In genomic region chr9:113220467-113221002, GRCh38 we compare ENCODE assay signal across 9 cellular contexts. TPM values are rescaled to one million over a fixed set of nuclear protein-coding genes. Genes with fewer than 3 reads are reported as not detected.
DNase-seq lines count a peak whose midpoint lies in the region; FAIRE-seq and TF ChIP-seq lines count a peak whose summit lies in the region.
"Had no signal": no experiment of that assay in that cellular context is flagged by ENCODE, and none has a peak within 500 bp of the region (broad histone marks: within the 10 kb centered on the region; RNA-seq: fewer than 3 reads in every experiment).

No MANE protein-coding gene starts in this region.

- peak overlapping the region; percentile 79 to 91 (median 84) for H3K27ac ChIP-seq in Peyer's patch
- H3K27ac ChIP-seq in endothelial cell of umbilical vein (ENCODE audit: insufficient read depth, low read depth, low read length): peak overlapping the region; percentile 65

- H3K4me3 ChIP-seq in Peyer's patch (peak overlapping the region; percentile 59 to 70 (median 66)), endothelial cell of umbilical vein (replicated peaks in 1 of 3; ENCODE audit: insufficient read depth in 1 of 3, low read depth in 1 of 3, low read length in 3 of 3) (peak overlapping the region; percentile 70 to 94 (median 89))

- TF ChIP-seq CTCF in Peyer's patch (IDR thresholded peaks at IDR 0.05): no peak
- no peak for TF ChIP-seq CTCF in endothelial cell of umbilical vein (IDR thresholded peaks at IDR 0.05; ENCODE audit: extremely low read depth in 1 of 2, insufficient read depth in 1 of 2, low read depth in 1 of 2, low read length in 2 of 2)
- no peak for TF ChIP-seq CTCF in osteocyte (IDR thresholded peaks at IDR 0.05)

- POLR2A ChIA-PET in endothelial cell of umbilical vein (lab: Charles Lee): interaction anchor here (0.6 to 1.4 kb wide), 3 partner anchors 55 to 893 kb away, joined by 3 to 5 read pairs (median 3); partner anchors contain the start of genes CDC26 and PRPF4

- H3K9me3 Mint-ChIP-seq in osteocyte (ENCODE audit: unreplicated experiment): no peaks in the 10 kb centered on the region

- DNase-seq in NCI-H2081 (lab: John Stamatoyannopoulos, UW): peak; percentile 7 to 8
- DNase-seq in NCI-H2081 treated with DMSO at 0.1 percent for 48 hours (lab: John Stamatoyannopoulos, UW): no peak
- no peak for DNase-seq in Peyer's patch
- no peak for DNase-seq in endothelial cell of umbilical vein (ENCODE audit: low read depth, low spot score)
- no peak for DNase-seq in osteocyte (ENCODE audit: extremely low spot score, unreplicated experiment)
- DNase-seq in middle frontal gyrus (ENCODE audit: extremely low spot score, low spot score): no peak
- DNase-seq in epidermal melanocyte (ENCODE audit: insufficient read length, low spot score): no peak
- no peak for DNase-seq in NCI-H187 (lab: John Stamatoyannopoulos, UW)

- peak overlapping the region; percentile 95 for H3K9ac ChIP-seq in endothelial cell of umbilical vein (replicated peaks; ENCODE audit: extremely low read depth, insufficient read depth, low read length)

- peaks cover 0 to 7% (median 0%) of the 10 kb centered on the region in 3 donors for H3K36me3 ChIP-seq in Peyer's patch
- H3K36me3 ChIP-seq in endothelial cell of umbilical vein (ENCODE audit: control insufficient read depth in 2 of 2, extremely low read depth in 1 of 2, insufficient read depth in 2 of 2, low read length in 2 of 2): no peaks in the 10 kb centered on the region

- TSS peak; percentile 60 for BruUV-seq in endothelial cell of umbilical vein (replicated peaks; lab: Mats Ljungman, UMichigan)

- peaks cover 56% of the 10 kb centered on the region for H3K79me2 ChIP-seq in endothelial cell of umbilical vein (ENCODE audit: control insufficient read depth, insufficient read depth, low read length)

- intact Hi-C loops in endothelial cell of umbilical vein (cut with micrococcal nuclease): loop anchor here (1.0 kb wide), 1 partner anchor 55 kb away; the partner anchor contains the start of genes CDC26 and PRPF4

- CTCF ChIA-PET in endothelial cell of umbilical vein (lab: Charles Lee): interaction anchor here (0.8 to 2.4 kb wide), 5 partner anchors 13 to 888 kb away, joined by 3 to 16 read pairs (median 4); partner anchors contain the start of genes CDC26 and PRPF4

- H4K20me1 ChIP-seq in endothelial cell of umbilical vein (replicated peaks; ENCODE audit: control insufficient read depth, extremely low read depth, insufficient read depth, low read length): no peaks in the 10 kb centered on the region

- TF ChIP-seq POLR2A in Peyer's patch (IDR thresholded peaks at IDR 0.05) (no peak), endothelial cell of umbilical vein (IDR thresholded peaks at IDR 0.05; ENCODE audit: low read depth, low read length) (no peak)

- peaks cover 9% of the 10 kb centered on the region for H3K36me3 Mint-ChIP-seq in osteocyte (ENCODE audit: unreplicated experiment)

- H3K27me3 Mint-ChIP-seq in osteocyte (ENCODE audit: unreplicated experiment): no peaks in the 10 kb centered on the region

- dilution Hi-C loops in endothelial cell of umbilical vein (cut with MboI; ENCODE audit: extremely low pct_ligation_motif_present, low sequenced_read_pairs): no loop called here

- H3K4me1 ChIP-seq in Peyer's patch (peaks cover 0 to 39% (median 10%) of the 10 kb centered on the region in 4 donors), endothelial cell of umbilical vein (ENCODE audit: control insufficient read depth, extremely low read depth, insufficient read depth, low read length) (peaks cover 21% of the 10 kb centered on the region)

- peaks cover 39% of the 10 kb centered on the region for H3K4me1 Mint-ChIP-seq in osteocyte (ENCODE audit: unreplicated experiment)

- peak overlapping the region; percentile 95 for H2AFZ ChIP-seq in endothelial cell of umbilical vein (ENCODE audit: low read depth, low read length)

- FAIRE-seq in endothelial cell of umbilical vein (lab: Jason Lieb, UNC): peak; percentile 43
- FAIRE-seq: colon had no signal

- H3K27me3 ChIP-seq in Peyer's patch (no peaks in the 10 kb centered on the region), endothelial cell of umbilical vein (ENCODE audit: control insufficient read depth in 2 of 2, insufficient read depth in 2 of 2, low read length in 2 of 2) (no peaks in the 10 kb centered on the region)

- H3K27ac Mint-ChIP-seq in osteocyte (ENCODE audit: unreplicated experiment): peak overlapping the region; percentile 98

- no peaks in the 10 kb centered on the region for H3K9me1 ChIP-seq in endothelial cell of umbilical vein (replicated peaks; ENCODE audit: control insufficient read depth, extremely low read depth, insufficient read depth, low read length)

- peak overlapping the region; percentile 88 for H3K4me2 ChIP-seq in endothelial cell of umbilical vein (ENCODE audit: insufficient read depth, low read length)

- H3K9me3 ChIP-seq in Peyer's patch: no peaks in the 10 kb centered on the region
- no peaks in the 10 kb centered on the region for H3K9me3 ChIP-seq in endothelial cell of umbilical vein (replicated peaks; ENCODE audit: control insufficient read depth, insufficient read depth, low read length)

- peak overlapping the region; percentile 99 for H3K4me3 Mint-ChIP-seq in osteocyte (ENCODE audit: unreplicated experiment)

TF ChIP-seq in endothelial cell of umbilical vein, 7 proteins besides CTCF, POLR2A, EP300 and RAD21:
- TF ChIP-seq GATA2 (IDR thresholded peaks at IDR 0.05; ENCODE audit: insufficient read depth, insufficient read length, low read depth, low read length) (no peak), EZH2 (IDR thresholded peaks at IDR 0.05; ENCODE audit: borderline replicate concordance, low read depth, low read length, severe bottlenecking) (no peak), MAX (IDR thresholded peaks at IDR 0.05; ENCODE audit: insufficient read depth, insufficient read length) (no peak), MYC (IDR thresholded peaks at IDR 0.05; ENCODE audit: low read depth, low read length) (no peak), JUN (IDR thresholded peaks at IDR 0.05; ENCODE audit: borderline replicate concordance, insufficient read depth, insufficient read length, low read depth) (no peak), POLR2AphosphoS5 (IDR thresholded peaks at IDR 0.05; ENCODE audit: insufficient read depth, low read depth, low read length) (no peak), FOS (IDR thresholded peaks at IDR 0.05; ENCODE audit: borderline replicate concordance, insufficient read depth, low read length) (no peak)
TF ChIP-seq in endothelial cell of umbilical vein: peak in this region for 0.

RNA-seq across cellular contexts. Expression of gene FKBP15, which starts 0.5 kb away (rescaled TPM):
- total RNA-seq in Peyer's patch (10 to 100 TPM; 25.9 to 44.6 (median 32.5) TPM), endothelial cell of umbilical vein (24.6 and 26.8 TPM in 2 replicates), osteocyte (30.8 and 31.9 TPM in 2 replicates)
- 16.8 and 24.7 TPM in 2 replicates for polyA plus RNA-seq in endothelial cell of umbilical vein
- 18.5 and 19.9 TPM in 2 replicates for polyA plus RNA-seq in endothelial cell of umbilical vein (2011; cell fraction: cytosol; rRNA removed)
- 54.7 and 64.3 TPM in 2 replicates for polyA plus RNA-seq in endothelial cell of umbilical vein (2011; cell fraction: nucleus; rRNA removed)
- 22.2 and 25.2 TPM in 2 replicates for polyA plus RNA-seq in endothelial cell of umbilical vein (2012)
- polyA minus RNA-seq in endothelial cell of umbilical vein: 60.2 and 61.6 TPM in 2 replicates
- polyA minus RNA-seq in endothelial cell of umbilical vein (2011; cell fraction: cytosol; rRNA and poly(A)+ RNA removed): 22.2 TPM
- polyA minus RNA-seq in endothelial cell of umbilical vein (2011; cell fraction: nucleus; rRNA and poly(A)+ RNA removed): 40.1 and 49.2 TPM in 2 replicates

RNA-seq across cellular contexts. Expression of gene SLC31A1, which starts 0.8 kb away (rescaled TPM):
- 10 to 100 TPM in 3 of 4 donors, 1 to 10 TPM in 1; 7.4 to 82.7 (median 50.6) TPM for total RNA-seq in Peyer's patch
- 20.8 and 22.7 TPM in 2 replicates for total RNA-seq in endothelial cell of umbilical vein
- 11.3 and 13.5 TPM in 2 replicates for polyA plus RNA-seq in endothelial cell of umbilical vein
- polyA plus RNA-seq in endothelial cell of umbilical vein (2011; cell fraction: cytosol; rRNA removed): 13.5 and 14.7 TPM in 2 replicates
- polyA plus RNA-seq in endothelial cell of umbilical vein (2011; cell fraction: nucleus; rRNA removed): 4.1 and 5.5 TPM in 2 replicates
- 23.8 and 24.1 TPM in 2 replicates for polyA plus RNA-seq in endothelial cell of umbilical vein (2012)
- 19.5 and 20.4 TPM in 2 replicates for polyA minus RNA-seq in endothelial cell of umbilical vein
- 16.5 TPM for polyA minus RNA-seq in endothelial cell of umbilical vein (2011; cell fraction: cytosol; rRNA and poly(A)+ RNA removed)
- 5.2 and 6.4 TPM in 2 replicates for polyA minus RNA-seq in endothelial cell of umbilical vein (2011; cell fraction: nucleus; rRNA and poly(A)+ RNA removed)
- total RNA-seq in osteocyte: 22.1 and 22.4 TPM in 2 replicates

RNA-seq across cellular contexts. Expression of gene CDC26, which starts 54.8 kb away (rescaled TPM):
- total RNA-seq in Peyer's patch (10 to 100 TPM; 13.6 to 28.4 (median 25.0) TPM), endothelial cell of umbilical vein (36.9 and 37.5 TPM in 2 replicates), osteocyte (26.3 and 28.2 TPM in 2 replicates)
- polyA plus RNA-seq in endothelial cell of umbilical vein: 17.6 and 25.7 TPM in 2 replicates
- polyA plus RNA-seq in endothelial cell of umbilical vein (2011; cell fraction: cytosol; rRNA removed): 37.8 and 38.3 TPM in 2 replicates
- polyA plus RNA-seq in endothelial cell of umbilical vein (2011; cell fraction: nucleus; rRNA removed): 14.9 and 23.6 TPM in 2 replicates
- polyA plus RNA-seq in endothelial cell of umbilical vein (2012): 55.8 and 60.6 TPM in 2 replicates
- polyA minus RNA-seq in endothelial cell of umbilical vein: 16.8 and 18.9 TPM in 2 replicates
- polyA minus RNA-seq in endothelial cell of umbilical vein (2011; cell fraction: cytosol; rRNA and poly(A)+ RNA removed): 10.1 TPM
- 3.6 and 6.0 TPM in 2 replicates for polyA minus RNA-seq in endothelial cell of umbilical vein (2011; cell fraction: nucleus; rRNA and poly(A)+ RNA removed)

RNA-seq across cellular contexts. Expression of gene PRPF4, which starts 54.9 kb away (rescaled TPM):
- total RNA-seq in Peyer's patch: 10 to 100 TPM; 11.4 to 33.0 (median 19.5) TPM
- 24.2 and 25.8 TPM in 2 replicates for total RNA-seq in endothelial cell of umbilical vein
- polyA plus RNA-seq in endothelial cell of umbilical vein: 10.0 and 12.9 TPM in 2 replicates
- 18.6 and 20.8 TPM in 2 replicates for polyA plus RNA-seq in endothelial cell of umbilical vein (2011; cell fraction: cytosol; rRNA removed)
- 13.3 and 15.2 TPM in 2 replicates for polyA plus RNA-seq in endothelial cell of umbilical vein (2011; cell fraction: nucleus; rRNA removed)
- polyA plus RNA-seq in endothelial cell of umbilical vein (2012): 29.0 and 37.2 TPM in 2 replicates
- 12.5 and 16.4 TPM in 2 replicates for polyA minus RNA-seq in endothelial cell of umbilical vein
- 18.4 TPM for polyA minus RNA-seq in endothelial cell of umbilical vein (2011; cell fraction: cytosol; rRNA and poly(A)+ RNA removed)
- 4.9 and 10.3 TPM in 2 replicates for polyA minus RNA-seq in endothelial cell of umbilical vein (2011; cell fraction: nucleus; rRNA and poly(A)+ RNA removed)
- 21.0 and 22.0 TPM in 2 replicates for total RNA-seq in osteocyte

Comparison
In these comparisons a context has a peak if more than half of its experiments do, and no peak if none do; other contexts are left out.
1. DNase-seq: peak in NCI-H2081 (2 of 2); none in NCI-H2081 treated with DMSO at 0.1 percent for 48 hours (single experiment), Peyer's patch (0 of 3), endothelial cell of umbilical vein (single experiment), osteocyte (single experiment), middle frontal gyrus (single experiment), epidermal melanocyte (single experiment) and NCI-H187 (0 of 2).